20 cellular contexts compared by ENCODE assay signal in genomic region chr1:119731741-119732430, GRCh38. TPM values are rescaled to one million over a fixed set of nuclear protein-coding genes. Genes with fewer than 3 reads are reported as not detected.
DNase-seq lines count a peak whose midpoint lies in the region; TF ChIP-seq lines count a peak whose summit lies in the region.
"Had no signal": no experiment of that assay in that cellular context is flagged by ENCODE, and none has a peak within 500 bp of the region (broad histone marks: within the 10 kb centered on the region; RNA-seq: fewer than 3 reads in every experiment).

No MANE protein-coding gene starts in this region.

- H3K27ac ChIP-seq in angular gyrus (ENCODE audit: low read depth, low read length) (peak overlapping the region; percentile 96), substantia nigra (ENCODE audit: low read depth, low read length, poor library complexity, severe bottlenecking) (peak overlapping the region; percentile 96)
- H3K27ac ChIP-seq: A549, BLaER1, SJSA1 had no signal

- DNase-seq in GM20000 (ENCODE audit: low spot score) = no peak
- peak; percentile 68 for DNase-seq in islet precursor cell
- DNase-seq in substantia nigra (lab: John Stamatoyannopoulos, UW) = peak in 3 of 49 donors; percentile 22 to 34 (median 32)
- DNase-seq in SIG-M5 treated with dmso at 0.1 percent for 504 hours (lab: John Stamatoyannopoulos, UW; ENCODE audit: unreplicated experiment) = no peak
- DNase-seq in NCI-H748 treated with DMSO at 0.1 percent for 48 hours (lab: John Stamatoyannopoulos, UW) = no peak
- DNase-seq in HT-29 (ENCODE audit: low spot score) = no peak
- DNase-seq: CD4-positive, alpha-beta memory T cell; DMS153; GF-D8; KBM-7; NCI-H1105 treated with DMSO at 0.1 percent for 48 hours; NCI-H1694 treated with DMSO at 0.1 percent for 48 hours; NCI-H510A; NCI-H82 had no signal

- TF ChIP-seq CTCF in GM20000 (IDR thresholded peaks at IDR 0.05; ENCODE audit: extremely low read depth, missing control alignments) = peak; percentile 3

RNA-seq across cellular contexts. Expression of gene PHGDH, which starts 20.2 kb away (rescaled TPM):
- total RNA-seq in HT-29 (2014; rRNA removed; shearing (Covaris generic)) = 59.1 and 60.3 TPM in 2 replicates

RNA-seq across cellular contexts. Expression of gene HMGCS2, which starts 36.8 kb away (rescaled TPM):
- total RNA-seq in HT-29 (2014; rRNA removed; shearing (Covaris generic)) = 4.1 and 10.2 TPM in 2 replicates
- total RNA-seq: CD4-positive, alpha-beta memory T cell; Daoy; GM23338; SJSA1 had no signal
